Comparison of ENCODE assay signal across 1 cellular context in the genomic region with DNA sequence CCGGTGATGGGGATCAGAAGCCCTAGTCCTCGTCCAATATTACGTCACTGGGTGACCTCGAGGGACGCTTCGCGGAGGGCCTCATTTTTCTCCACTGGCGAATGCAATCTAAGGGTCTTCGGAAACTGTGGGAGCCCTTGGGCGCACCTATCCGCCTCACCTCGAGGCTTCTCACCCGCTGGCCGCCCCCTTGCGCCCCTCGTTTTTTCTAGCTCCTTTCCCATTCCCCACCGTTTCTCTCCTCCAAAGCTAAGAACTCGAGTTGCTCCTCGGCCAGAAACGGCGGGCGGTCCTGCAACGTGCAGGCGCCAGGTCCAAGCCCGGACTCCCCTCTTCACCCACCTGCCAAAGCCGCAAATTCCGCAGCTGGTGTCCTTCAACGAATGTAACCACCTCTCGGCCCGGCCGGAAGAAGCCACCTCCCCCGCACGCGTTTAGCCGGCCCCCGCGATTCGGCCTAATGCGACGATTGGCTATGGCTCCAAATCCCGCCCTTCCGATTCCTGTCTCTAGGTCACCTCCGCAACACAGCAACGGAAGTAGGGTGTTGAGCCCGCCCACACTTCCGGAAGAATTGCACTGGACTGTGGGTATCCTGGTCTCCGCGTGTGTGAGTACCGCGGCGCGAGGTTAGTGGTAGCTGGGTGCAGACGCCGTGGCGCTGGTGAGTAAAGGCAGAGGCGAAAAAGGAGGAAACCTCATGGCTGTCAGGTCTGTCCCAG.
TF ChIP-seq lines count a peak whose summit lies in the region.

A gene with protein sequence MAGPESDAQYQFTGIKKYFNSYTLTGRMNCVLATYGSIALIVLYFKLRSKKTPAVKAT (minus strand): TSS at position 409 of the 722 bp plus-strand sequence. CDS start 4,018 bp downstream, outside the sequence.
A gene with protein sequence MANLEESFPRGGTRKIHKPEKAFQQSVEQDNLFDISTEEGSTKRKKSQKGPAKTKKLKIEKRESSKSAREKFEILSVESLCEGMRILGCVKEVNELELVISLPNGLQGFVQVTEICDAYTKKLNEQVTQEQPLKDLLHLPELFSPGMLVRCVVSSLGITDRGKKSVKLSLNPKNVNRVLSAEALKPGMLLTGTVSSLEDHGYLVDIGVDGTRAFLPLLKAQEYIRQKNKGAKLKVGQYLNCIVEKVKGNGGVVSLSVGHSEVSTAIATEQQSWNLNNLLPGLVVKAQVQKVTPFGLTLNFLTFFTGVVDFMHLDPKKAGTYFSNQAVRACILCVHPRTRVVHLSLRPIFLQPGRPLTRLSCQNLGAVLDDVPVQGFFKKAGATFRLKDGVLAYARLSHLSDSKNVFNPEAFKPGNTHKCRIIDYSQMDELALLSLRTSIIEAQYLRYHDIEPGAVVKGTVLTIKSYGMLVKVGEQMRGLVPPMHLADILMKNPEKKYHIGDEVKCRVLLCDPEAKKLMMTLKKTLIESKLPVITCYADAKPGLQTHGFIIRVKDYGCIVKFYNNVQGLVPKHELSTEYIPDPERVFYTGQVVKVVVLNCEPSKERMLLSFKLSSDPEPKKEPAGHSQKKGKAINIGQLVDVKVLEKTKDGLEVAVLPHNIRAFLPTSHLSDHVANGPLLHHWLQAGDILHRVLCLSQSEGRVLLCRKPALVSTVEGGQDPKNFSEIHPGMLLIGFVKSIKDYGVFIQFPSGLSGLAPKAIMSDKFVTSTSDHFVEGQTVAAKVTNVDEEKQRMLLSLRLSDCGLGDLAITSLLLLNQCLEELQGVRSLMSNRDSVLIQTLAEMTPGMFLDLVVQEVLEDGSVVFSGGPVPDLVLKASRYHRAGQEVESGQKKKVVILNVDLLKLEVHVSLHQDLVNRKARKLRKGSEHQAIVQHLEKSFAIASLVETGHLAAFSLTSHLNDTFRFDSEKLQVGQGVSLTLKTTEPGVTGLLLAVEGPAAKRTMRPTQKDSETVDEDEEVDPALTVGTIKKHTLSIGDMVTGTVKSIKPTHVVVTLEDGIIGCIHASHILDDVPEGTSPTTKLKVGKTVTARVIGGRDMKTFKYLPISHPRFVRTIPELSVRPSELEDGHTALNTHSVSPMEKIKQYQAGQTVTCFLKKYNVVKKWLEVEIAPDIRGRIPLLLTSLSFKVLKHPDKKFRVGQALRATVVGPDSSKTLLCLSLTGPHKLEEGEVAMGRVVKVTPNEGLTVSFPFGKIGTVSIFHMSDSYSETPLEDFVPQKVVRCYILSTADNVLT (N-terminal part only) (plus strand): TSS at position 560 of the 722 bp plus-strand sequence. CDS start 1,801 bp downstream, outside the sequence.

TF ChIP-seq in A549, 52 proteins besides CTCF, POLR2A, EP300 and RAD21 (continued from another document):
- TF ChIP-seq, protein P1, sequence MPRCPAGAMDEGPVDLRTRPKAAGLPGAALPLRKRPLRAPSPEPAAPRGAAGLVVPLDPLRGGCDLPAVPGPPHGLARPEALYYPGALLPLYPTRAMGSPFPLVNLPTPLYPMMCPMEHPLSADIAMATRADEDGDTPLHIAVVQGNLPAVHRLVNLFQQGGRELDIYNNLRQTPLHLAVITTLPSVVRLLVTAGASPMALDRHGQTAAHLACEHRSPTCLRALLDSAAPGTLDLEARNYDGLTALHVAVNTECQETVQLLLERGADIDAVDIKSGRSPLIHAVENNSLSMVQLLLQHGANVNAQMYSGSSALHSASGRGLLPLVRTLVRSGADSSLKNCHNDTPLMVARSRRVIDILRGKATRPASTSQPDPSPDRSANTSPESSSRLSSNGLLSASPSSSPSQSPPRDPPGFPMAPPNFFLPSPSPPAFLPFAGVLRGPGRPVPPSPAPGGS (IDR thresholded peaks at IDR 0.05): peak; percentile 93
- TF ChIP-seq HDAC2 (IDR thresholded peaks at IDR 0.05): no peak
- TF ChIP-seq, protein P2, sequence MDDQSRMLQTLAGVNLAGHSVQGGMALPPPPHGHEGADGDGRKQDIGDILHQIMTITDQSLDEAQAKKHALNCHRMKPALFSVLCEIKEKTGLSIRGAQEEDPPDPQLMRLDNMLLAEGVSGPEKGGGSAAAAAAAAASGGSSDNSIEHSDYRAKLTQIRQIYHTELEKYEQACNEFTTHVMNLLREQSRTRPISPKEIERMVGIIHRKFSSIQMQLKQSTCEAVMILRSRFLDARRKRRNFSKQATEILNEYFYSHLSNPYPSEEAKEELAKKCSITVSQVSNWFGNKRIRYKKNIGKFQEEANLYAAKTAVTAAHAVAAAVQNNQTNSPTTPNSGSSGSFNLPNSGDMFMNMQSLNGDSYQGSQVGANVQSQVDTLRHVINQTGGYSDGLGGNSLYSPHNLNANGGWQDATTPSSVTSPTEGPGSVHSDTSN (IDR thresholded peaks at IDR 0.05): peak; percentile 8; the same call in 1 of the 2 replicates
- TF ChIP-seq HOXB5 (CRISPR knock-in tag; IDR thresholded peaks at IDR 0.05): no peak
- TF ChIP-seq ZC3H11A (IDR thresholded peaks at IDR 0.05): no peak
- no peak for TF ChIP-seq CBX8 (IDR thresholded peaks at IDR 0.05)
- 0 out of 2 replicates have a peak, but pooled peaks have one; percentile 38 for TF ChIP-seq GATA3 (IDR thresholded peaks at IDR 0.05; ENCODE audit: borderline replicate concordance)
- TF ChIP-seq HEYL (CRISPR knock-in tag; IDR thresholded peaks at IDR 0.05): no peak
- no peak for TF ChIP-seq ESRRA (IDR thresholded peaks at IDR 0.05; ENCODE audit: borderline replicate concordance, low read length)
- no peak for TF ChIP-seq RNF2 (IDR thresholded peaks at IDR 0.05; ENCODE audit: borderline replicate concordance, low read depth)
